In genomic region chr1:241114699-241115233, GRCh38 we compare ENCODE assay signal across 3 cellular contexts.
A peak's percentile ranks its signal among the peaks of the same experiment; 100 is the strongest.
TF ChIP-seq lines count a peak whose summit lies in the region.

No MANE protein-coding gene starts in this region.

TF ChIP-seq in GM23338, 12 proteins besides CTCF, POLR2A, EP300 and RAD21:
- TF ChIP-seq EZH2phosphoT487 (IDR thresholded peaks at IDR 0.05; ENCODE audit: unreplicated experiment): no peak
- no peak for TF ChIP-seq JUNB (IDR thresholded peaks at IDR 0.05; ENCODE audit: unreplicated experiment)
- TF ChIP-seq ZNF331 (CRISPR knock-in tag; IDR thresholded peaks at IDR 0.05; ENCODE audit: low read depth): no peak
- no peak for TF ChIP-seq ZNF114 (CRISPR knock-in tag; IDR thresholded peaks at IDR 0.05)
- TF ChIP-seq, protein P1, sequence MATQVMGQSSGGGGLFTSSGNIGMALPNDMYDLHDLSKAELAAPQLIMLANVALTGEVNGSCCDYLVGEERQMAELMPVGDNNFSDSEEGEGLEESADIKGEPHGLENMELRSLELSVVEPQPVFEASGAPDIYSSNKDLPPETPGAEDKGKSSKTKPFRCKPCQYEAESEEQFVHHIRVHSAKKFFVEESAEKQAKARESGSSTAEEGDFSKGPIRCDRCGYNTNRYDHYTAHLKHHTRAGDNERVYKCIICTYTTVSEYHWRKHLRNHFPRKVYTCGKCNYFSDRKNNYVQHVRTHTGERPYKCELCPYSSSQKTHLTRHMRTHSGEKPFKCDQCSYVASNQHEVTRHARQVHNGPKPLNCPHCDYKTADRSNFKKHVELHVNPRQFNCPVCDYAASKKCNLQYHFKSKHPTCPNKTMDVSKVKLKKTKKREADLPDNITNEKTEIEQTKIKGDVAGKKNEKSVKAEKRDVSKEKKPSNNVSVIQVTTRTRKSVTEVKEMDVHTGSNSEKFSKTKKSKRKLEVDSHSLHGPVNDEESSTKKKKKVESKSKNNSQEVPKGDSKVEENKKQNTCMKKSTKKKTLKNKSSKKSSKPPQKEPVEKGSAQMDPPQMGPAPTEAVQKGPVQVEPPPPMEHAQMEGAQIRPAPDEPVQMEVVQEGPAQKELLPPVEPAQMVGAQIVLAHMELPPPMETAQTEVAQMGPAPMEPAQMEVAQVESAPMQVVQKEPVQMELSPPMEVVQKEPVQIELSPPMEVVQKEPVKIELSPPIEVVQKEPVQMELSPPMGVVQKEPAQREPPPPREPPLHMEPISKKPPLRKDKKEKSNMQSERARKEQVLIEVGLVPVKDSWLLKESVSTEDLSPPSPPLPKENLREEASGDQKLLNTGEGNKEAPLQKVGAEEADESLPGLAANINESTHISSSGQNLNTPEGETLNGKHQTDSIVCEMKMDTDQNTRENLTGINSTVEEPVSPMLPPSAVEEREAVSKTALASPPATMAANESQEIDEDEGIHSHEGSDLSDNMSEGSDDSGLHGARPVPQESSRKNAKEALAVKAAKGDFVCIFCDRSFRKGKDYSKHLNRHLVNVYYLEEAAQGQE (IDR thresholded peaks at IDR 0.05; ENCODE audit: unreplicated experiment): no peak
- no peak; the same call in 1 of the 2 replicates for TF ChIP-seq NANOG (IDR thresholded peaks at IDR 0.05; ENCODE audit: borderline replicate concordance)
- no peak for TF ChIP-seq CREB1 (CRISPR knock-in tag; IDR thresholded peaks at IDR 0.05; ENCODE audit: low read depth)
- no peak for TF ChIP-seq EZH2 (IDR thresholded peaks at IDR 0.05; ENCODE audit: low read depth, unreplicated experiment)
- no peak for TF ChIP-seq ETS1 (IDR thresholded peaks at IDR 0.05)
- no peak for TF ChIP-seq STAT1 (IDR thresholded peaks at IDR 0.05; ENCODE audit: unreplicated experiment)

TF ChIP-seq in IMR-90, 13 proteins besides CTCF, POLR2A, EP300 and RAD21:
- TF ChIP-seq MAFK (IDR thresholded peaks at IDR 0.05; ENCODE audit: low read depth, low read length) (0 out of 2 replicates have a peak, but pooled peaks have one; percentile 25), SMC3 (IDR thresholded peaks at IDR 0.05; ENCODE audit: low read depth, low read length) (no peak)

TF ChIP-seq in H1, 55 proteins besides CTCF, POLR2A, EP300 and RAD21:
- TF ChIP-seq CTBP2 (IDR thresholded peaks at IDR 0.05; ENCODE audit: borderline replicate concordance, insufficient read depth, insufficient read length, low read length) (no peak), TAF1 (IDR thresholded peaks at IDR 0.05; ENCODE audit: low read depth, low read length) (no peak), MAFK (IDR thresholded peaks at IDR 0.05; ENCODE audit: low read depth, low read length) (no peak), KDM1A (IDR thresholded peaks at IDR 0.05; ENCODE audit: borderline replicate concordance, low read length) (no peak), HDAC6 (IDR thresholded peaks at IDR 0.05; ENCODE audit: low read depth, low read length) (no peak), CREB1 (IDR thresholded peaks at IDR 0.05) (no peak)
- TF ChIP-seq, protein P2, sequence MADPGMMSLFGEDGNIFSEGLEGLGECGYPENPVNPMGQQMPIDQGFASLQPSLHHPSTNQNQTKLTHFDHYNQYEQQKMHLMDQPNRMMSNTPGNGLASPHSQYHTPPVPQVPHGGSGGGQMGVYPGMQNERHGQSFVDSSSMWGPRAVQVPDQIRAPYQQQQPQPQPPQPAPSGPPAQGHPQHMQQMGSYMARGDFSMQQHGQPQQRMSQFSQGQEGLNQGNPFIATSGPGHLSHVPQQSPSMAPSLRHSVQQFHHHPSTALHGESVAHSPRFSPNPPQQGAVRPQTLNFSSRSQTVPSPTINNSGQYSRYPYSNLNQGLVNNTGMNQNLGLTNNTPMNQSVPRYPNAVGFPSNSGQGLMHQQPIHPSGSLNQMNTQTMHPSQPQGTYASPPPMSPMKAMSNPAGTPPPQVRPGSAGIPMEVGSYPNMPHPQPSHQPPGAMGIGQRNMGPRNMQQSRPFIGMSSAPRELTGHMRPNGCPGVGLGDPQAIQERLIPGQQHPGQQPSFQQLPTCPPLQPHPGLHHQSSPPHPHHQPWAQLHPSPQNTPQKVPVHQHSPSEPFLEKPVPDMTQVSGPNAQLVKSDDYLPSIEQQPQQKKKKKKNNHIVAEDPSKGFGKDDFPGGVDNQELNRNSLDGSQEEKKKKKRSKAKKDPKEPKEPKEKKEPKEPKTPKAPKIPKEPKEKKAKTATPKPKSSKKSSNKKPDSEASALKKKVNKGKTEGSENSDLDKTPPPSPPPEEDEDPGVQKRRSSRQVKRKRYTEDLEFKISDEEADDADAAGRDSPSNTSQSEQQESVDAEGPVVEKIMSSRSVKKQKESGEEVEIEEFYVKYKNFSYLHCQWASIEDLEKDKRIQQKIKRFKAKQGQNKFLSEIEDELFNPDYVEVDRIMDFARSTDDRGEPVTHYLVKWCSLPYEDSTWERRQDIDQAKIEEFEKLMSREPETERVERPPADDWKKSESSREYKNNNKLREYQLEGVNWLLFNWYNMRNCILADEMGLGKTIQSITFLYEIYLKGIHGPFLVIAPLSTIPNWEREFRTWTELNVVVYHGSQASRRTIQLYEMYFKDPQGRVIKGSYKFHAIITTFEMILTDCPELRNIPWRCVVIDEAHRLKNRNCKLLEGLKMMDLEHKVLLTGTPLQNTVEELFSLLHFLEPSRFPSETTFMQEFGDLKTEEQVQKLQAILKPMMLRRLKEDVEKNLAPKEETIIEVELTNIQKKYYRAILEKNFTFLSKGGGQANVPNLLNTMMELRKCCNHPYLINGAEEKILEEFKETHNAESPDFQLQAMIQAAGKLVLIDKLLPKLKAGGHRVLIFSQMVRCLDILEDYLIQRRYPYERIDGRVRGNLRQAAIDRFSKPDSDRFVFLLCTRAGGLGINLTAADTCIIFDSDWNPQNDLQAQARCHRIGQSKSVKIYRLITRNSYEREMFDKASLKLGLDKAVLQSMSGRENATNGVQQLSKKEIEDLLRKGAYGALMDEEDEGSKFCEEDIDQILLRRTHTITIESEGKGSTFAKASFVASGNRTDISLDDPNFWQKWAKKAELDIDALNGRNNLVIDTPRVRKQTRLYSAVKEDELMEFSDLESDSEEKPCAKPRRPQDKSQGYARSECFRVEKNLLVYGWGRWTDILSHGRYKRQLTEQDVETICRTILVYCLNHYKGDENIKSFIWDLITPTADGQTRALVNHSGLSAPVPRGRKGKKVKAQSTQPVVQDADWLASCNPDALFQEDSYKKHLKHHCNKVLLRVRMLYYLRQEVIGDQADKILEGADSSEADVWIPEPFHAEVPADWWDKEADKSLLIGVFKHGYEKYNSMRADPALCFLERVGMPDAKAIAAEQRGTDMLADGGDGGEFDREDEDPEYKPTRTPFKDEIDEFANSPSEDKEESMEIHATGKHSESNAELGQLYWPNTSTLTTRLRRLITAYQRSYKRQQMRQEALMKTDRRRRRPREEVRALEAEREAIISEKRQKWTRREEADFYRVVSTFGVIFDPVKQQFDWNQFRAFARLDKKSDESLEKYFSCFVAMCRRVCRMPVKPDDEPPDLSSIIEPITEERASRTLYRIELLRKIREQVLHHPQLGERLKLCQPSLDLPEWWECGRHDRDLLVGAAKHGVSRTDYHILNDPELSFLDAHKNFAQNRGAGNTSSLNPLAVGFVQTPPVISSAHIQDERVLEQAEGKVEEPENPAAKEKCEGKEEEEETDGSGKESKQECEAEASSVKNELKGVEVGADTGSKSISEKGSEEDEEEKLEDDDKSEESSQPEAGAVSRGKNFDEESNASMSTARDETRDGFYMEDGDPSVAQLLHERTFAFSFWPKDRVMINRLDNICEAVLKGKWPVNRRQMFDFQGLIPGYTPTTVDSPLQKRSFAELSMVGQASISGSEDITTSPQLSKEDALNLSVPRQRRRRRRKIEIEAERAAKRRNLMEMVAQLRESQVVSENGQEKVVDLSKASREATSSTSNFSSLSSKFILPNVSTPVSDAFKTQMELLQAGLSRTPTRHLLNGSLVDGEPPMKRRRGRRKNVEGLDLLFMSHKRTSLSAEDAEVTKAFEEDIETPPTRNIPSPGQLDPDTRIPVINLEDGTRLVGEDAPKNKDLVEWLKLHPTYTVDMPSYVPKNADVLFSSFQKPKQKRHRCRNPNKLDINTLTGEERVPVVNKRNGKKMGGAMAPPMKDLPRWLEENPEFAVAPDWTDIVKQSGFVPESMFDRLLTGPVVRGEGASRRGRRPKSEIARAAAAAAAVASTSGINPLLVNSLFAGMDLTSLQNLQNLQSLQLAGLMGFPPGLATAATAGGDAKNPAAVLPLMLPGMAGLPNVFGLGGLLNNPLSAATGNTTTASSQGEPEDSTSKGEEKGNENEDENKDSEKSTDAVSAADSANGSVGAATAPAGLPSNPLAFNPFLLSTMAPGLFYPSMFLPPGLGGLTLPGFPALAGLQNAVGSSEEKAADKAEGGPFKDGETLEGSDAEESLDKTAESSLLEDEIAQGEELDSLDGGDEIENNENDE (IDR thresholded peaks at IDR 0.05; ENCODE audit: insufficient replicate concordance, low read length): peak; percentile 59
